ENCODE assay signal across 8 cellular contexts in the genomic region with DNA sequence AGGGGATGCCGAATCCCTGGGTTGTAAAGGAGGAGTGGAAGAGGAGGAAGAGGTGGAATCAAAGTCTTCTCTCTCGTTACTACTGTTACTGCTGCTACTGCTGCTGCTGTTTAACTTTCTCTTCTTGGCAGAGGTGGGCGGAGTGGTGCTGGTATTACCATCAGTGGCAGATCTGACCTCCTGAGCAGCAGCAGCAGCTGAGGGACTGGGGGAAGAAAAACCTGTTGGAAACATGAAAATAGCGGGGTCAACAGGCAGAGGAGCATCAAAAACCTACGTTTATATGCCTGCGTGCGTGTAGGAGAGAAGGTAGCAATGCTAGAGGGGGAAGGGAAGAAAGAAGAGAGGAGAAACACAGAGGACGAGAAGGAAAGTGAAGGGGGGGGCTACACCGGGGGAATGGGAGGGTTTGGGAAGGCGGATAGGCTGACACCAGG. TPM values are rescaled to one million over a fixed set of nuclear protein-coding genes. Genes with fewer than 3 reads are reported as not detected.
A peak's percentile ranks its signal among the peaks of the same experiment; 100 is the strongest.
DNase-seq lines count a peak whose midpoint lies in the region; ATAC-seq and TF ChIP-seq lines count a peak whose summit lies in the region.

No MANE protein-coding gene starts in this region.

- H3K4me3 Mint-ChIP-seq in stimulated activated memory B cell treated with anti-CD40 and anti-IgM and Interleukin-4, amounts not matched to agents 10 μg/mL and 1 μg/mL and 100 μg/mL, for 72 hours, result peak overlapping the region; percentile 100

- H3K9me3 ChIP-seq in HUES6 (ENCODE audit: control insufficient read depth, insufficient read depth, low read depth, low read length) (no peaks in the 10 kb centered on the region), duodenal mucosa (ENCODE audit: control insufficient read depth in 1 of 2, low read length in 2 of 2) (no peaks in the 10 kb centered on the region)

- POLR2A ChIA-PET in BJ (lab: Charles Lee), result interaction anchor here (1.0 kb wide), 1 partner anchor 44 kb away, joined by 4 read pairs; a partner anchor contains a TSS

- no peak for TF ChIP-seq CTCF in BJ (IDR thresholded peaks at IDR 0.05; ENCODE audit: insufficient read depth, low read depth, low read length)

- peak; percentile 32 for ATAC-seq in GM19463 (IDR thresholded peaks at IDR 0.05; ENCODE audit: unreplicated experiment)
- peak; percentile 75 for ATAC-seq in stimulated activated memory B cell treated with anti-CD40 and anti-IgM and Interleukin-4, amounts not matched to agents 10 μg/mL and 1 μg/mL and 100 μg/mL, for 72 hours

- no peaks in the 10 kb centered on the region for H3K36me3 Mint-ChIP-seq in stimulated activated memory B cell treated with anti-CD40 and anti-IgM and Interleukin-4, amounts not matched to agents 10 μg/mL and 1 μg/mL and 100 μg/mL, for 72 hours

- DNase-seq in BJ (ENCODE audit: low read depth) (no peak), midbrain (lab: John Stamatoyannopoulos, UW) (peak; percentile 40), NCI-H1048 (lab: John Stamatoyannopoulos, UW) (no peak)
- DNase-seq in activated CD4-positive, alpha-beta T cell treated with anti-CD3 and anti-CD28 coated beads for 48 hours, result peak; percentile 44

- peaks cover 13% of the 10 kb centered on the region for H3K4me1 Mint-ChIP-seq in stimulated activated memory B cell treated with anti-CD40 and anti-IgM and Interleukin-4, amounts not matched to agents 10 μg/mL and 1 μg/mL and 100 μg/mL, for 72 hours

- H3K9me3 Mint-ChIP-seq in stimulated activated memory B cell treated with anti-CD40 and anti-IgM and Interleukin-4, amounts not matched to agents 10 μg/mL and 1 μg/mL and 100 μg/mL, for 72 hours, result no peaks in the 10 kb centered on the region

- H3K27ac ChIP-seq in HUES6 (ENCODE audit: low read depth, low read length), result peak overlapping the region; percentile 98
- peak overlapping the region; percentile 98 for H3K27ac ChIP-seq in duodenal mucosa (ENCODE audit: low read depth, low read length)

- H3K4me1 ChIP-seq in HUES6 (ENCODE audit: control insufficient read depth, insufficient read depth, low read length), result peaks cover 15% of the 10 kb centered on the region
- H3K4me1 ChIP-seq in duodenal mucosa (ENCODE audit: control insufficient read depth in 1 of 2, insufficient read depth in 2 of 2, low read length in 2 of 2), result peaks cover 12 to 18% of the 10 kb centered on the region in 2 donors

- H3K9ac ChIP-seq in HUES6 (ENCODE audit: low read length), result peak overlapping the region; percentile 92
- H3K9ac ChIP-seq in duodenal mucosa (ENCODE audit: low read depth in 1 of 2, low read length in 2 of 2), result peak overlapping the region; percentile 84 to 87

- H3K4me3 ChIP-seq in BJ (ENCODE audit: low read depth, low read length) (peak overlapping the region; percentile 62), HUES6 (ENCODE audit: low read depth, low read length) (peak overlapping the region; percentile 88), duodenal mucosa (ENCODE audit: low read depth in 1 of 2, low read length in 2 of 2) (peak overlapping the region; percentile 88 to 91)

- H3K27ac Mint-ChIP-seq in stimulated activated memory B cell treated with anti-CD40 and anti-IgM and Interleukin-4, amounts not matched to agents 10 μg/mL and 1 μg/mL and 100 μg/mL, for 72 hours, result peak overlapping the region; percentile 98

- H3K27me3 ChIP-seq in BJ (ENCODE audit: control insufficient read depth, insufficient read depth, low read length) (no peaks in the 10 kb centered on the region), HUES6 (ENCODE audit: control insufficient read depth, insufficient read depth, low read length) (no peaks in the 10 kb centered on the region), duodenal mucosa (ENCODE audit: control insufficient read depth in 1 of 2, insufficient read depth in 2 of 2, low read length in 2 of 2) (no peaks in the 10 kb centered on the region)

- H3K36me3 ChIP-seq in BJ (ENCODE audit: control insufficient read depth, insufficient read depth, low read length), result no peaks in the 10 kb centered on the region
- H3K36me3 ChIP-seq in HUES6 (ENCODE audit: control insufficient read depth, insufficient read depth, low read length), result peaks cover 23% of the 10 kb centered on the region
- peaks cover 0 to 6% of the 10 kb centered on the region in 2 donors for H3K36me3 ChIP-seq in duodenal mucosa (ENCODE audit: control insufficient read depth in 1 of 2, insufficient read depth in 2 of 2, low read length in 2 of 2)

- no peaks in the 10 kb centered on the region for H3K27me3 Mint-ChIP-seq in stimulated activated memory B cell treated with anti-CD40 and anti-IgM and Interleukin-4, amounts not matched to agents 10 μg/mL and 1 μg/mL and 100 μg/mL, for 72 hours

- CTCF ChIA-PET in BJ (lab: Yijun Ruan, JAX), result interaction anchor here (1.4 kb wide), 1 partner anchor 43 kb away, joined by 3 read pairs; a partner anchor contains a TSS

RNA-seq across cellular contexts. Expression of a gene that starts 0.3 kb away (rescaled TPM):
- 107 and 114 TPM in 2 replicates for polyA plus RNA-seq in BJ (2011; rRNA removed)
- polyA minus RNA-seq in BJ (2011; rRNA and poly(A)+ RNA removed), result 165 and 280 TPM in 2 replicates

RNA-seq across cellular contexts. Expression of a gene that starts 43.5 kb away (rescaled TPM):
- 36.9 and 66.0 TPM in 2 replicates for polyA plus RNA-seq in BJ (2011; rRNA removed)
- 4.9 and 7.0 TPM in 2 replicates for polyA minus RNA-seq in BJ (2011; rRNA and poly(A)+ RNA removed)

Comparison
In these comparisons a context has a peak if more than half of its experiments do, and no peak if none do; other contexts are left out.
1. DNase-seq: peak in activated CD4-positive, alpha-beta T cell treated with anti-CD3 and anti-CD28 coated beads for 48 hours (single experiment) and midbrain (single experiment); none in BJ (single experiment) and NCI-H1048 (single experiment).
2. Peak in every context shown above with its lines, with median percentiles within 50 percentile points of each other: H3K4me3 ChIP-seq.